In the genomic region with DNA sequence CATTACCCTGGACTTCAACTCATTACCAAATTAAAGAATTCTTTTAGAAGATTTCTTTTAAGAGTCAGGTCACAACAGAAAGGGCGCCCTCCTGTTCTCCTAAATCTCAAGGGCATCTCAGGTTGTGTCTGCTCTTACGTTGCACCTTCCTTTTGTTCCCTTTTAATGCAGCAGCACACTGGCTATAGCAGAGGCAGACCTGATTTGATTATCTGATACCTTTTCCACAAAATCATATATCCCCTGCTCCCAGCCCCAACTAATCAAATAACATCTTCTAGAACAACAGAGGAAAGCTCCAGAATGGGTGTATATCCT, we compare ENCODE assay signal across 2 cellular contexts.
TF ChIP-seq lines count a peak whose summit lies in the region.

No MANE protein-coding gene starts in this region.

TF ChIP-seq in WTC11, 78 proteins besides CTCF, POLR2A, EP300 and RAD21:
- TF ChIP-seq, protein P1, sequence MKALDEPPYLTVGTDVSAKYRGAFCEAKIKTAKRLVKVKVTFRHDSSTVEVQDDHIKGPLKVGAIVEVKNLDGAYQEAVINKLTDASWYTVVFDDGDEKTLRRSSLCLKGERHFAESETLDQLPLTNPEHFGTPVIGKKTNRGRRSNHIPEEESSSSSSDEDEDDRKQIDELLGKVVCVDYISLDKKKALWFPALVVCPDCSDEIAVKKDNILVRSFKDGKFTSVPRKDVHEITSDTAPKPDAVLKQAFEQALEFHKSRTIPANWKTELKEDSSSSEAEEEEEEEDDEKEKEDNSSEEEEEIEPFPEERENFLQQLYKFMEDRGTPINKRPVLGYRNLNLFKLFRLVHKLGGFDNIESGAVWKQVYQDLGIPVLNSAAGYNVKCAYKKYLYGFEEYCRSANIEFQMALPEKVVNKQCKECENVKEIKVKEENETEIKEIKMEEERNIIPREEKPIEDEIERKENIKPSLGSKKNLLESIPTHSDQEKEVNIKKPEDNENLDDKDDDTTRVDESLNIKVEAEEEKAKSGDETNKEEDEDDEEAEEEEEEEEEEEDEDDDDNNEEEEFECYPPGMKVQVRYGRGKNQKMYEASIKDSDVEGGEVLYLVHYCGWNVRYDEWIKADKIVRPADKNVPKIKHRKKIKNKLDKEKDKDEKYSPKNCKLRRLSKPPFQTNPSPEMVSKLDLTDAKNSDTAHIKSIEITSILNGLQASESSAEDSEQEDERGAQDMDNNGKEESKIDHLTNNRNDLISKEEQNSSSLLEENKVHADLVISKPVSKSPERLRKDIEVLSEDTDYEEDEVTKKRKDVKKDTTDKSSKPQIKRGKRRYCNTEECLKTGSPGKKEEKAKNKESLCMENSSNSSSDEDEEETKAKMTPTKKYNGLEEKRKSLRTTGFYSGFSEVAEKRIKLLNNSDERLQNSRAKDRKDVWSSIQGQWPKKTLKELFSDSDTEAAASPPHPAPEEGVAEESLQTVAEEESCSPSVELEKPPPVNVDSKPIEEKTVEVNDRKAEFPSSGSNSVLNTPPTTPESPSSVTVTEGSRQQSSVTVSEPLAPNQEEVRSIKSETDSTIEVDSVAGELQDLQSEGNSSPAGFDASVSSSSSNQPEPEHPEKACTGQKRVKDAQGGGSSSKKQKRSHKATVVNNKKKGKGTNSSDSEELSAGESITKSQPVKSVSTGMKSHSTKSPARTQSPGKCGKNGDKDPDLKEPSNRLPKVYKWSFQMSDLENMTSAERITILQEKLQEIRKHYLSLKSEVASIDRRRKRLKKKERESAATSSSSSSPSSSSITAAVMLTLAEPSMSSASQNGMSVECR (CRISPR knock-in tag; IDR thresholded peaks at IDR 0.05; ENCODE audit: borderline replicate concordance) = no peak
- no peak for TF ChIP-seq E2F1 (CRISPR knock-in tag; IDR thresholded peaks at IDR 0.05)
- TF ChIP-seq NR1H2 (CRISPR knock-in tag; IDR thresholded peaks at IDR 0.05) = no peak
- TF ChIP-seq ZNF671 (CRISPR knock-in tag; IDR thresholded peaks at IDR 0.05) = no peak
- no peak for TF ChIP-seq ZNF232 (CRISPR knock-in tag; IDR thresholded peaks at IDR 0.05)
- no peak for TF ChIP-seq RORB (CRISPR knock-in tag; IDR thresholded peaks at IDR 0.05)
- no peak for TF ChIP-seq ETV6 (CRISPR knock-in tag; IDR thresholded peaks at IDR 0.05)
- no peak for TF ChIP-seq JUN (CRISPR knock-in tag; IDR thresholded peaks at IDR 0.05)
- TF ChIP-seq FOXK1 (CRISPR knock-in tag; IDR thresholded peaks at IDR 0.05) = no peak
- TF ChIP-seq TCF7 (CRISPR knock-in tag; IDR thresholded peaks at IDR 0.05; ENCODE audit: low read depth) = no peak

TF ChIP-seq in HepG2, 621 proteins besides CTCF, POLR2A, EP300 and RAD21:
- TF ChIP-seq SRY (CRISPR knock-in tag; IDR thresholded peaks at IDR 0.05) = no peak
- no peak for TF ChIP-seq AKAP8 (CRISPR knock-in tag; IDR thresholded peaks at IDR 0.05)
- no peak for TF ChIP-seq ZNF772 (CRISPR knock-in tag; IDR thresholded peaks at IDR 0.05)
- no peak for TF ChIP-seq KLF6 (CRISPR knock-in tag; IDR thresholded peaks at IDR 0.05)
- no peak for TF ChIP-seq ZBTB7A (CRISPR knock-in tag; IDR thresholded peaks at IDR 0.05)
- no peak for TF ChIP-seq ELF1 (CRISPR knock-in tag; IDR thresholded peaks at IDR 0.05)
- TF ChIP-seq MIER2 (CRISPR knock-in tag; IDR thresholded peaks at IDR 0.05) = no peak
